10 cellular contexts compared by ENCODE assay signal in genomic region chr3:171788546-171789351, GRCh38. TPM values are rescaled to one million over a fixed set of nuclear protein-coding genes. Genes with fewer than 3 reads are reported as not detected.
DNase-seq lines count a peak whose midpoint lies in the region; ATAC-seq and TF ChIP-seq lines count a peak whose summit lies in the region.
"Had no signal": no experiment of that assay in that cellular context is flagged by ENCODE, and none has a peak within 500 bp of the region (broad histone marks: within the 10 kb centered on the region; RNA-seq: fewer than 3 reads in every experiment).

No MANE protein-coding gene starts in this region.

- H3K4me3 ChIP-seq in cardiac fibroblast (replicated peaks in 1 of 2; ENCODE audit: low read depth in 2 of 2, low read length in 2 of 2) = no peak overlapping the region

- no peaks in the 10 kb centered on the region for H3K36me3 Mint-ChIP-seq in naive thymus-derived CD8-positive, alpha-beta T cell

- ATAC-seq in HG02870 (IDR thresholded peaks at IDR 0.05; ENCODE audit: unreplicated experiment) (no peak), GM21619 (IDR thresholded peaks at IDR 0.05; ENCODE audit: unreplicated experiment) (no peak)
- ATAC-seq in naive thymus-derived CD8-positive, alpha-beta T cell = no peak

- H3K9me3 Mint-ChIP-seq in naive thymus-derived CD8-positive, alpha-beta T cell = no peaks in the 10 kb centered on the region
- H3K9me3 Mint-ChIP-seq: activated B cell treated with CpG ODN at 0.5 μM for 24 hours had no signal

- POLR2A ChIA-PET in naive thymus-derived CD8-positive, alpha-beta T cell (lab: Charles Lee) = no interaction called here

- no peaks in the 10 kb centered on the region for H3K4me1 Mint-ChIP-seq in naive thymus-derived CD8-positive, alpha-beta T cell
- H3K4me1 Mint-ChIP-seq: activated B cell treated with CpG ODN at 0.5 μM for 24 hours had no signal

- H3K27me3 Mint-ChIP-seq in naive thymus-derived CD8-positive, alpha-beta T cell = peaks cover 0 to 14% (median 3%) of the 10 kb centered on the region in 5 donors
- H3K27me3 Mint-ChIP-seq: activated B cell treated with CpG ODN at 0.5 μM for 24 hours had no signal

- no peak overlapping the region for H3K27ac Mint-ChIP-seq in naive thymus-derived CD8-positive, alpha-beta T cell
- H3K27ac Mint-ChIP-seq: activated B cell treated with CpG ODN at 0.5 μM for 24 hours had no signal

- peak; percentile 93 for DNase-seq in COLO829 (ENCODE audit: low spot score)
- peak; percentile 97 for DNase-seq in MV-4-11 (lab: John Stamatoyannopoulos, UW)
- DNase-seq in cardiac fibroblast (ENCODE audit: low read depth in 2 of 2) = peak; percentile 95 to 98
- DNase-seq in medulla oblongata (ENCODE audit: extremely low spot score) = peak; percentile 54
- DNase-seq in T-helper 1 cell = no peak
- no peak for DNase-seq in naive thymus-derived CD8-positive, alpha-beta T cell
- DNase-seq: activated B cell treated with CpG ODN at 0.5 μM for 24 hours; stimulated activated CD4-positive, alpha-beta T cell treated with anti-CD3 and anti-CD28 coated beads, Interleukin-12 subunit alpha, Interleukin-12 subunit beta, amount 100 ng/mL, for 4 hours had no signal

- no peak overlapping the region for H3K4me3 Mint-ChIP-seq in naive thymus-derived CD8-positive, alpha-beta T cell
- H3K4me3 Mint-ChIP-seq: activated B cell treated with CpG ODN at 0.5 μM for 24 hours had no signal

- TF ChIP-seq CTCF in cardiac fibroblast (IDR thresholded peaks at IDR 0.05; ENCODE audit: low read depth, low read length) = no peak

RNA-seq across cellular contexts. Expression of gene PLD1, which starts 21.5 kb away (rescaled TPM):
- under 1 TPM; 0.38 to 0.44 TPM for total RNA-seq in naive thymus-derived CD8-positive, alpha-beta T cell
- not detected for polyA plus RNA-seq in naive thymus-derived CD8-positive, alpha-beta T cell
- total RNA-seq: activated B cell treated with CpG ODN at 0.5 μM for 24 hours had no signal

RNA-seq across cellular contexts. Expression of gene TMEM212, which starts 54.4 kb away (rescaled TPM):
- total RNA-seq in naive thymus-derived CD8-positive, alpha-beta T cell = not detected
- not detected for polyA plus RNA-seq in naive thymus-derived CD8-positive, alpha-beta T cell
- total RNA-seq: activated B cell treated with CpG ODN at 0.5 μM for 24 hours had no signal

Comparison
In these comparisons a context has a peak if more than half of its experiments do, and no peak if none do; other contexts are left out.
1. DNase-seq: peak in COLO829 (single experiment), MV-4-11 (single experiment), cardiac fibroblast (2 of 2) and medulla oblongata (single experiment); none in T-helper 1 cell (0 of 5) and naive thymus-derived CD8-positive, alpha-beta T cell (0 of 10).